ENCODE assay signal across 1 cellular context in genomic region chr5:154273963-154274827, GRCh38.
TF ChIP-seq lines count a peak whose summit lies in the region.

No MANE protein-coding gene starts in this region.

TF ChIP-seq in GM12878, 131 proteins besides CTCF, POLR2A, EP300 and RAD21 (continued from another document):
- TF ChIP-seq, protein P1, sequence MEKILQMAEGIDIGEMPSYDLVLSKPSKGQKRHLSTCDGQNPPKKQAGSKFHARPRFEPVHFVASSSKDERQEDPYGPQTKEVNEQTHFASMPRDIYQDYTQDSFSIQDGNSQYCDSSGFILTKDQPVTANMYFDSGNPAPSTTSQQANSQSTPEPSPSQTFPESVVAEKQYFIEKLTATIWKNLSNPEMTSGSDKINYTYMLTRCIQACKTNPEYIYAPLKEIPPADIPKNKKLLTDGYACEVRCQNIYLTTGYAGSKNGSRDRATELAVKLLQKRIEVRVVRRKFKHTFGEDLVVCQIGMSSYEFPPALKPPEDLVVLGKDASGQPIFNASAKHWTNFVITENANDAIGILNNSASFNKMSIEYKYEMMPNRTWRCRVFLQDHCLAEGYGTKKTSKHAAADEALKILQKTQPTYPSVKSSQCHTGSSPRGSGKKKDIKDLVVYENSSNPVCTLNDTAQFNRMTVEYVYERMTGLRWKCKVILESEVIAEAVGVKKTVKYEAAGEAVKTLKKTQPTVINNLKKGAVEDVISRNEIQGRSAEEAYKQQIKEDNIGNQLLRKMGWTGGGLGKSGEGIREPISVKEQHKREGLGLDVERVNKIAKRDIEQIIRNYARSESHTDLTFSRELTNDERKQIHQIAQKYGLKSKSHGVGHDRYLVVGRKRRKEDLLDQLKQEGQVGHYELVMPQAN (conservative IDR thresholded peaks at IDR 0.05): no peak
- TF ChIP-seq SKIL (IDR thresholded peaks at IDR 0.05; ENCODE audit: low read depth, poor library complexity, severe bottlenecking): no peak
- no peak for TF ChIP-seq CREM (IDR thresholded peaks at IDR 0.05; ENCODE audit: low read depth)
- TF ChIP-seq SRF (IDR thresholded peaks at IDR 0.05; ENCODE audit: low read depth in 2 of 2, low read length in 2 of 2): no peak
- TF ChIP-seq SUZ12 (IDR thresholded peaks at IDR 0.05; ENCODE audit: unreplicated experiment): no peak
- TF ChIP-seq, protein P2, sequence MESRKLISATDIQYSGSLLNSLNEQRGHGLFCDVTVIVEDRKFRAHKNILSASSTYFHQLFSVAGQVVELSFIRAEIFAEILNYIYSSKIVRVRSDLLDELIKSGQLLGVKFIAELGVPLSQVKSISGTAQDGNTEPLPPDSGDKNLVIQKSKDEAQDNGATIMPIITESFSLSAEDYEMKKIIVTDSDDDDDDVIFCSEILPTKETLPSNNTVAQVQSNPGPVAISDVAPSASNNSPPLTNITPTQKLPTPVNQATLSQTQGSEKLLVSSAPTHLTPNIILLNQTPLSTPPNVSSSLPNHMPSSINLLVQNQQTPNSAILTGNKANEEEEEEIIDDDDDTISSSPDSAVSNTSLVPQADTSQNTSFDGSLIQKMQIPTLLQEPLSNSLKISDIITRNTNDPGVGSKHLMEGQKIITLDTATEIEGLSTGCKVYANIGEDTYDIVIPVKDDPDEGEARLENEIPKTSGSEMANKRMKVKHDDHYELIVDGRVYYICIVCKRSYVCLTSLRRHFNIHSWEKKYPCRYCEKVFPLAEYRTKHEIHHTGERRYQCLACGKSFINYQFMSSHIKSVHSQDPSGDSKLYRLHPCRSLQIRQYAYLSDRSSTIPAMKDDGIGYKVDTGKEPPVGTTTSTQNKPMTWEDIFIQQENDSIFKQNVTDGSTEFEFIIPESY (IDR thresholded peaks at IDR 0.05): no peak
- TF ChIP-seq SREBF1 (IDR thresholded peaks at IDR 0.05; ENCODE audit: low read length): no peak
- TF ChIP-seq TCF7 (IDR thresholded peaks at IDR 0.05; ENCODE audit: borderline replicate concordance): no peak
- no peak for TF ChIP-seq KDM1A (IDR thresholded peaks at IDR 0.05; ENCODE audit: borderline replicate concordance)
- no peak for TF ChIP-seq HDAC2 (IDR thresholded peaks at IDR 0.05)
